ENCODE assay signal across 8 cellular contexts in the genomic region with DNA sequence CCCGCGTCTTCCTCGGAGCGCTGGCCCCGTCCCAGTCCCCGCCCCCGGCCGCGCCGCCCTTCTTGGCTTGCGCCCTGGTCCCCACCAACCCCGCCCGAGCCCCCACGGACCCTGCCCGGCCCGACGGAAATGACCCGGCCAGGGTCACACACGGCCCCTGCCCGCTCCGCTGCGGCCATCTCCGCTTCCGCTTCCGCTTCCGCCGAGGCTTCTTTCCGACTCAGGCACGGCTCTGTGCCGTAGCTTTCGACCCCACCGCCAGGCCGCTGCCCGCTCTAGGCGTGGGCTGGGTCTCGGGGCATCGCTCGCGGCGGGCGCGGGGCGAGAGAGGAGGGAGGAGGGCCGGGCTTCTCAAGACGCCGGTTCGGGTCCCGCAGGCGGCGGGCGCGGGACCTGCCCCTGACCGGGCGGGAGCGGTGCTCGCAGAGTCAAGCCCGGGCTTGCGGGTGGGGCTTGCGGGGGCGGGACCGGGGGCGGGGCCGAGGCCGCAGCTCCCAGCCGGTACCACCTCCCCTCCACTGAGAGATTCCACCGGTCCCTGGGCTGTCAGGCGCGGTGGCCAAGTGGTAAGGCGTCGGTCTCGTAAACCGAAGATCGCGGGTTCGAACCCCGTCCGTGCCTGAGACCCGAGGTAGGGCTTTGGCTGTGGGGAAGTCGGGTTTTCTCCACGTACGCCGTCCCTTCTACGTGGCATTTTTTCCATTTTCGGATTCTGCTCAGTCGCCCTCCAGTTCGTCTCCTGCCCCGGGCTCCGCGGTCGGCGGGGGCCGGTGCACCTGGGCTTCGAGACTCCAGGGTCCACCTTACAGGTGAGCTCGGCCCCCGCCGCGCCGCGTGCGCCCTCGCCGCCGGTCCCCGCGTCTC.
A peak's percentile ranks its signal among the peaks of the same experiment; 100 is the strongest.
DNase-seq lines count a peak whose midpoint lies in the region; ATAC-seq and TF ChIP-seq lines count a peak whose summit lies in the region.

No MANE protein-coding gene starts in this region.

- no peaks in the 10 kb centered on the region for H3K9me2 ChIP-seq in SU-DHL-6 (replicated peaks; ENCODE audit: insufficient read depth, low read length)

- H3K27ac ChIP-seq in SU-DHL-6 (ENCODE audit: low read depth, low read length) (peak overlapping the region; percentile 76), cardiac muscle cell (no peak overlapping the region), trophoblast cell (ENCODE audit: low read depth, low read length) (peak overlapping the region; percentile 74), tibial nerve (peak overlapping the region; percentile 83 to 97 (median 90))

- H3K79me2 ChIP-seq in SU-DHL-6 (ENCODE audit: insufficient read depth, low read length) = no peaks in the 10 kb centered on the region
- peaks cover 4% of the 10 kb centered on the region for H3K79me2 ChIP-seq in trophoblast cell (ENCODE audit: control insufficient read depth, insufficient read depth, low read length, poor library complexity)

- H4K20me1 ChIP-seq in SU-DHL-6 (ENCODE audit: low read depth, low read length) = no peaks in the 10 kb centered on the region

- peak overlapping the region; percentile 96 for H4K91ac ChIP-seq in trophoblast cell (ENCODE audit: low read depth, low read length)

- WGBS in trophoblast cell (ENCODE audit: extremely low coverage, insufficient coverage, insufficient read length) = no CpG with 5 or more reads among the region's 105 CpGs
- 0% methylated on average over 4 to 70 of the region's 105 CpGs for WGBS in tibial nerve, 2 donors

- peak overlapping the region; percentile 88 for H2BK120ac ChIP-seq in trophoblast cell (ENCODE audit: insufficient read depth, low read length, poor library complexity)

- peak overlapping the region; percentile 83 for H3K4ac ChIP-seq in trophoblast cell (ENCODE audit: low read depth, low read length)

- peak in 1 of 2 donors; percentile 23 for TF ChIP-seq POLR2A in tibial nerve (IDR thresholded peaks at IDR 0.05)

- H3K4me3 Mint-ChIP-seq in activated naive CD8-positive, alpha-beta T cell treated with anti-CD3 and anti-CD28 coated beads, Interleukin-2, amount 50 U/mL, for 24 hours = peak overlapping the region; percentile 98

- peak in 1 of 2 donors; percentile 80 for TF ChIP-seq EP300 in tibial nerve (IDR thresholded peaks at IDR 0.05)

- H3K79me1 ChIP-seq in trophoblast cell (ENCODE audit: low read length) = peaks cover 9% of the 10 kb centered on the region

- peak overlapping the region; percentile 88 for H2BK5ac ChIP-seq in trophoblast cell (ENCODE audit: low read depth, low read length, poor library complexity)

- H4K12ac ChIP-seq in trophoblast cell (ENCODE audit: low read depth, low read length) = peak overlapping the region; percentile 95

- peak overlapping the region; percentile 76 for H4K8ac ChIP-seq in trophoblast cell (ENCODE audit: low read depth, low read length)

- H3K4me2 ChIP-seq in SU-DHL-6 (ENCODE audit: low read depth, low read length, poor library complexity, severe bottlenecking) = peak overlapping the region; percentile 100
- H3K4me2 ChIP-seq in trophoblast cell (ENCODE audit: low read length) = peak overlapping the region; percentile 90

- H2AFZ ChIP-seq in SU-DHL-6 (ENCODE audit: low read depth, low read length, severe bottlenecking) (peak overlapping the region; percentile 76), trophoblast cell (ENCODE audit: insufficient read depth, low read length, poor library complexity) (peak overlapping the region; percentile 99)

- H3K14ac ChIP-seq in trophoblast cell (ENCODE audit: low read length) = peak overlapping the region; percentile 95

- H3K9me3 Mint-ChIP-seq in activated naive CD8-positive, alpha-beta T cell treated with anti-CD3 and anti-CD28 coated beads, Interleukin-2, amount 50 U/mL, for 24 hours = no peaks in the 10 kb centered on the region

- peaks cover 5% of the 10 kb centered on the region for H3K36me3 Mint-ChIP-seq in activated naive CD8-positive, alpha-beta T cell treated with anti-CD3 and anti-CD28 coated beads, Interleukin-2, amount 50 U/mL, for 24 hours (ENCODE audit: low read depth)

- peak overlapping the region; percentile 45 for H2BK12ac ChIP-seq in trophoblast cell (ENCODE audit: low read length)

- H3K27me3 ChIP-seq in SU-DHL-6 (ENCODE audit: low read length) (no peaks in the 10 kb centered on the region), cardiac muscle cell (no peaks in the 10 kb centered on the region), trophoblast cell (ENCODE audit: insufficient read depth, low read length) (no peaks in the 10 kb centered on the region), tibial nerve (no peaks in the 10 kb centered on the region)

- H3K4me1 Mint-ChIP-seq in activated naive CD8-positive, alpha-beta T cell treated with anti-CD3 and anti-CD28 coated beads, Interleukin-2, amount 50 U/mL, for 24 hours = peaks cover 26% of the 10 kb centered on the region

- peak overlapping the region; percentile 98 for H3K27ac Mint-ChIP-seq in activated naive CD8-positive, alpha-beta T cell treated with anti-CD3 and anti-CD28 coated beads, Interleukin-2, amount 50 U/mL, for 24 hours

- H3K23ac ChIP-seq in trophoblast cell (ENCODE audit: low read length) = no peak overlapping the region

- H3K18ac ChIP-seq in trophoblast cell (ENCODE audit: low read length) = peak overlapping the region; percentile 95

- peak; percentile 96 for DNase-seq in GM10266 (ENCODE audit: extremely low spot score)
- DNase-seq in NCI-H1105 (lab: John Stamatoyannopoulos, UW) = peak; percentile 64
- peak; percentile 97 for DNase-seq in activated naive CD8-positive, alpha-beta T cell treated with anti-CD3 and anti-CD28 coated beads, Interleukin-2, amount 50 U/mL, for 24 hours
- DNase-seq in cardiac muscle cell (ENCODE audit: low read depth in 1 of 2, low spot score in 1 of 2) = peak; percentile 89 to 95
- DNase-seq in trophoblast cell = peak; percentile 83 to 91
- peak; percentile 88 to 89 for DNase-seq in tibial nerve (ENCODE audit: low spot score in 2 of 2)

- H3K36me3 ChIP-seq in SU-DHL-6 (ENCODE audit: low read length) (no peaks in the 10 kb centered on the region), cardiac muscle cell (no peaks in the 10 kb centered on the region), trophoblast cell (ENCODE audit: control insufficient read depth in 1 of 2, insufficient read depth in 2 of 2, low read length in 2 of 2) (no peaks in the 10 kb centered on the region), tibial nerve (no peaks in the 10 kb centered on the region)

- peaks cover 12% of the 10 kb centered on the region for H3F3A ChIP-seq in SU-DHL-6 (ENCODE audit: insufficient read depth)

- H2AK5ac ChIP-seq in trophoblast cell (ENCODE audit: low read length) = no peak overlapping the region

- peak overlapping the region; percentile 91 for H3K4me3 ChIP-seq in SU-DHL-6 (ENCODE audit: insufficient read depth, low read length, poor library complexity, severe bottlenecking)
- H3K4me3 ChIP-seq in cardiac muscle cell = peak overlapping the region; percentile 68
- peak overlapping the region; percentile 94 for H3K4me3 ChIP-seq in trophoblast cell (ENCODE audit: low read depth, low read length)
- H3K4me3 ChIP-seq in tibial nerve = peak overlapping the region; percentile 77 to 97 (median 92)

- peak overlapping the region; percentile 86 for H3K9ac ChIP-seq in SU-DHL-6 (ENCODE audit: low read length)
- peak overlapping the region; percentile 92 for H3K9ac ChIP-seq in trophoblast cell (ENCODE audit: low read length)

- H3K4me1 ChIP-seq in cardiac muscle cell (ENCODE audit: low read depth) (no peaks in the 10 kb centered on the region), trophoblast cell (ENCODE audit: control insufficient read depth in 1 of 2, insufficient read depth in 2 of 2, low read length in 2 of 2) (peaks cover 3 to 4% of the 10 kb centered on the region in 2 experiments), tibial nerve (peaks cover 0 to 19% (median 2%) of the 10 kb centered on the region in 4 donors)

- H3K9me3 ChIP-seq in SU-DHL-6 (ENCODE audit: insufficient read depth, low read length) (no peaks in the 10 kb centered on the region), cardiac muscle cell (ENCODE audit: low read depth) (no peaks in the 10 kb centered on the region), trophoblast cell (ENCODE audit: insufficient read depth, low read depth, low read length) (no peaks in the 10 kb centered on the region), tibial nerve (no peaks in the 10 kb centered on the region)

- peak; percentile 70 for ATAC-seq in HG02588 (IDR thresholded peaks at IDR 0.05; ENCODE audit: unreplicated experiment)
- ATAC-seq in activated naive CD8-positive, alpha-beta T cell treated with anti-CD3 and anti-CD28 coated beads, Interleukin-2, amount 50 U/mL, for 24 hours = peak; percentile 84

- TF ChIP-seq CTCF in GM10266 (IDR thresholded peaks at IDR 0.05; ENCODE audit: control insufficient read depth, insufficient read depth, low read depth, missing control alignments) = no peak
- TF ChIP-seq CTCF in SU-DHL-6 (IDR thresholded peaks at IDR 0.05; ENCODE audit: insufficient read depth, low read length, poor library complexity, severe bottlenecking) = no peak
- TF ChIP-seq CTCF in cardiac muscle cell (IDR thresholded peaks at IDR 0.05; ENCODE audit: low read depth, low read length) = no peak
- peak in 1 of 5 experiments; percentile 16 for TF ChIP-seq CTCF in tibial nerve (IDR thresholded peaks at IDR 0.05)

- no peaks in the 10 kb centered on the region for H3K27me3 Mint-ChIP-seq in activated naive CD8-positive, alpha-beta T cell treated with anti-CD3 and anti-CD28 coated beads, Interleukin-2, amount 50 U/mL, for 24 hours
